19 cellular contexts compared by ENCODE assay signal in genomic region chr1:94276900-94277581, GRCh38. TPM values are rescaled to one million over a fixed set of nuclear protein-coding genes. Genes with fewer than 3 reads are reported as not detected.
DNase-seq lines count a peak whose midpoint lies in the region; ATAC-seq and TF ChIP-seq lines count a peak whose summit lies in the region.
"Had no signal": no experiment of that assay in that cellular context is flagged by ENCODE, and none has a peak within 500 bp of the region (broad histone marks: within the 10 kb centered on the region; RNA-seq: fewer than 3 reads in every experiment).

No MANE protein-coding gene starts in this region.

- no peak overlapping the region for H2BK15ac ChIP-seq in mesendoderm (replicated peaks; ENCODE audit: low read depth)

- H2BK120ac ChIP-seq in mesendoderm (ENCODE audit: low read depth, low read length), result no peak overlapping the region

- no peak overlapping the region for H3K18ac ChIP-seq in mesendoderm (ENCODE audit: low read length)

- no peak for TF ChIP-seq EP300 in sigmoid colon (IDR thresholded peaks at IDR 0.05)

- no peak overlapping the region for H3K23ac ChIP-seq in mesendoderm (ENCODE audit: low read length)

- H3K9me3 ChIP-seq in heart right ventricle (no peaks in the 10 kb centered on the region), sigmoid colon (no peaks in the 10 kb centered on the region)
- H3K9me3 ChIP-seq: SK-N-SH had no signal

- H4K8ac ChIP-seq in mesendoderm (ENCODE audit: low read depth, low read length), result no peak overlapping the region

- no peak overlapping the region for H4K5ac ChIP-seq in mesendoderm (ENCODE audit: low read length)

- WGBS in heart right ventricle, 2 donors, result 66 to 74% methylated on average over 7 of the region's 7 CpGs
- 79 to 87% methylated on average over 7 of the region's 7 CpGs for WGBS in sigmoid colon, 2 donors
- no CpG with 5 or more reads among the region's 7 CpGs for WGBS in mesendoderm (ENCODE audit: extremely low coverage, insufficient coverage, low lambda C conversion rate)

- H2AK5ac ChIP-seq in mesendoderm (ENCODE audit: low read length), result no peak overlapping the region

- peaks cover 0 to 18% (median 7%) of the 10 kb centered on the region in 9 donors for H3K4me1 ChIP-seq in heart right ventricle
- H3K4me1 ChIP-seq in sigmoid colon, result peaks cover 0 to 34% (median 19%) of the 10 kb centered on the region in 4 donors
- no peaks in the 10 kb centered on the region for H3K4me1 ChIP-seq in mesendoderm (ENCODE audit: control insufficient read depth, low read depth, low read length)

- no peak overlapping the region for H3K4ac ChIP-seq in mesendoderm (ENCODE audit: low read depth, low read length)

- H3K9ac ChIP-seq in mesendoderm (ENCODE audit: low read length), result no peak overlapping the region
- H3K9ac ChIP-seq: SK-N-SH had no signal

- TF ChIP-seq POLR2A in sigmoid colon (IDR thresholded peaks at IDR 0.05), result no peak

- H2BK5ac ChIP-seq in mesendoderm (ENCODE audit: low read length), result no peak overlapping the region

- H3K56ac ChIP-seq in mesendoderm (ENCODE audit: low read length), result no peak overlapping the region

- H3K79me2 ChIP-seq in mesendoderm (ENCODE audit: control insufficient read depth, insufficient read depth, low read length), result no peaks in the 10 kb centered on the region

- no peaks in the 10 kb centered on the region for H3K79me1 ChIP-seq in mesendoderm (ENCODE audit: low read length)

- peak; percentile 38 for ATAC-seq in Right ventricle myocardium superior (ENCODE audit: poor library complexity)
- peak in 5 of 8 donors; percentile 34 to 73 (median 42) for ATAC-seq in heart right ventricle
- no peak for ATAC-seq in HG02840 (IDR thresholded peaks at IDR 0.05; ENCODE audit: low FRiP score, unreplicated experiment)
- ATAC-seq: PC-3 had no signal

- intact Hi-C loops in Right ventricle myocardium superior (cut with DNase I) (no loop called here), cardiac septum (cut with DNase I) (no loop called here), heart right ventricle (cut with DNase I) (no loop called here), sigmoid colon (cut with DNase I) (no loop called here)

- H3K27me3 ChIP-seq in heart right ventricle, result no peaks in the 10 kb centered on the region
- H3K27me3 ChIP-seq in sigmoid colon, result no peaks in the 10 kb centered on the region
- no peaks in the 10 kb centered on the region for H3K27me3 ChIP-seq in mesendoderm (ENCODE audit: insufficient read depth, low read length, poor library complexity)

- no peak for DNase-seq in Right ventricle myocardium superior
- DNase-seq in cardiac septum (ENCODE audit: low spot score), result no peak
- no peak for DNase-seq in heart right ventricle
- no peak for DNase-seq in sigmoid colon
- DNase-seq in mesendoderm, result no peak
- no peak for DNase-seq in DMS 273 treated with DMSO at 0.1 percent for 48 hours (lab: John Stamatoyannopoulos, UW)
- no peak for DNase-seq in CD1c-positive myeloid dendritic cell (ENCODE audit: extremely low spot score)
- DNase-seq: activated CD4-positive, alpha-beta T cell treated with anti-CD3 and anti-CD28 coated beads, Interleukin-2, amount 10 ng/mL, durations not matched to agents 24 days and 14 days; activated naive CD4-positive, alpha-beta T cell treated with anti-CD3 and anti-CD28 coated beads, Interleukin-2, amount 50 U/mL, for 16 hours; activated T-cell treated with anti-CD3 and anti-CD28 coated beads for 4 hours; CD4-positive, alpha-beta T cell; effector CD8-positive, alpha-beta T cell; foreskin melanocyte; NCI-H2107; NCI-H526 treated with DMSO at 0.1 percent for 48 hours; PC-3; SK-N-SH; stimulated activated CD4-positive, alpha-beta T cell treated with anti-CD3 and anti-CD28 coated beads, Interleukin-2, amount 100 ng/mL, for 24 hours had no signal

- no peak overlapping the region for H3K4me3 ChIP-seq in heart right ventricle
- no peak overlapping the region for H3K4me3 ChIP-seq in sigmoid colon
- H3K4me3 ChIP-seq in mesendoderm (ENCODE audit: low read length), result no peak overlapping the region

- no peak for TF ChIP-seq CTCF in heart right ventricle (IDR thresholded peaks at IDR 0.05)
- no peak for TF ChIP-seq CTCF in sigmoid colon (IDR thresholded peaks at IDR 0.05)

- no peaks in the 10 kb centered on the region for H3K36me3 ChIP-seq in heart right ventricle
- H3K36me3 ChIP-seq in sigmoid colon, result no peaks in the 10 kb centered on the region
- H3K36me3 ChIP-seq in mesendoderm (ENCODE audit: control insufficient read depth, insufficient read depth, low read length), result no peaks in the 10 kb centered on the region

- H3K4me2 ChIP-seq in mesendoderm (ENCODE audit: low read length), result no peak overlapping the region
- H3K4me2 ChIP-seq: SK-N-SH had no signal

- H3K27ac ChIP-seq in heart right ventricle, result peak overlapping the region in 6 of 10 donors; percentile 17 to 50 (median 40)
- peak overlapping the region; percentile 2 to 62 (median 50) for H3K27ac ChIP-seq in sigmoid colon
- H3K27ac ChIP-seq in mesendoderm (ENCODE audit: low read depth, low read length), result no peak overlapping the region

RNA-seq across cellular contexts. Expression of gene ARHGAP29, which starts 39.7 kb away (rescaled TPM):
- total RNA-seq in Right ventricle myocardium superior, result 27.5 TPM
- total RNA-seq in cardiac septum, result 25.5 TPM
- total RNA-seq in heart right ventricle, result 10 to 100 TPM; 20.9 to 34.3 (median 28.8) TPM
- 10 to 100 TPM in 1 of 2 donors, 1 to 10 TPM in 1; 8.8 to 23.8 TPM for polyA plus RNA-seq in heart right ventricle
- 10 to 100 TPM; 23.2 to 48.2 (median 32.0) TPM for total RNA-seq in sigmoid colon
- polyA plus RNA-seq in sigmoid colon, result 1 to 10 TPM; 1.2 to 3.6 (median 3.1) TPM
- polyA plus RNA-seq in mesendoderm (2013, experiment 1 of 2), result 15.2 TPM
- 14.9 TPM for polyA plus RNA-seq in mesendoderm (2013, experiment 2 of 2)
- total RNA-seq: activated CD4-positive, alpha-beta T cell treated with anti-CD3 and anti-CD28 coated beads, Interleukin-2, amount 10 ng/mL, durations not matched to agents 24 days and 14 days; CD4-positive, alpha-beta T cell had no signal
